In the genomic region with DNA sequence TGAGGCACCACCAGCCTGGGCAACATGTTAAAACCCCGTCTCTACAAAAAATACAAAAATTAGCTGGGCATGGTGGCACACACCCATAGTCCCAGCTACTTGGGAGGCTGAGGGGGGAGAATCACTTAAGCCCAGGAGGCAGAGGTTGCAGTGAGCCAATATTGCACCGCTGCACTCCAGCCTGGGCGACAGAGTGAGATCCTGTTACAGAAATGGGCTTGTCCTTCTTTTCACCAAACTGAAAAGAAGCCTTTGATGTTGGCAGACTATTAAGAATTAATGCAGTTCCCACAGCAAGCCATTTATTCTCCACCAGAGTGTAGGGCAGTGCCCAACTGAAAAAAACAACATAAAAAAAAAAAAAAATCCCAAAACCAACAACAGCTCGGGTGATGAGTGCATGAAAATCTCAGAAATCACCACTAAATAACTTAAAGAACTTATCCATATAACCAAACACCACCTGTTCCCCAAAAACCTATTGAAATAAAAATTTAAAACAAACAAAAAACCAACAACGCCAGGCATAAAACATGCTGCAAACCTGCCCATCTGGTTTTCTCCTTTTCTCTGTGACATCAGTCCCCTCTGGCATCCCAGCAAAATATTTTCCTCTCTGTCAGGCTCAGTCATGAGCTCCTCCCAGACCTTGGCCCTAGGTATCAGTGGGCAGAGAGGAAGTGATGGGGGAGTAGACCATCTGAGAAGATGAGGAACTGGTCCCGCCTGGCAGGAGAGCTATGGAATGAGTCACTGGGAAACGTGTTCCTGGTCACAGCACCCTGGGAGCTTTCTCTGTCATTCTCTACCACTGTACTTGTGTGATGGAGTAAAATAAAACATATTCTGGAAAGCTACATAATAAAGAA, we compare ENCODE assay signal across 2 cellular contexts.
TF ChIP-seq lines count a peak whose summit lies in the region.

No MANE protein-coding gene starts in this region.

TF ChIP-seq in GM12891, 5 proteins besides CTCF, POLR2A, EP300 and RAD21:
- no peak for TF ChIP-seq POLR2AphosphoS5 (IDR thresholded peaks at IDR 0.05; ENCODE audit: low read depth, low read length)
- TF ChIP-seq SPI1 (IDR thresholded peaks at IDR 0.05; ENCODE audit: low read depth, low read length) = peak; percentile 67
TF ChIP-seq in GM12891: peak in this region for 1.

TF ChIP-seq in endothelial cell of umbilical vein, 7 proteins besides CTCF, POLR2A, EP300 and RAD21:
- TF ChIP-seq JUN (IDR thresholded peaks at IDR 0.05; ENCODE audit: borderline replicate concordance, insufficient read depth, insufficient read length, low read depth) (no peak), FOS (IDR thresholded peaks at IDR 0.05; ENCODE audit: borderline replicate concordance, insufficient read depth, low read length) (peak; percentile 86)
